In genomic region chr9:135075234-135076142, GRCh38 we compare ENCODE assay signal across 10 cellular contexts. TPM values are rescaled to one million over a fixed set of nuclear protein-coding genes. Genes with fewer than 3 reads are reported as not detected.
DNase-seq lines count a peak whose midpoint lies in the region; ATAC-seq, FAIRE-seq and TF ChIP-seq lines count a peak whose summit lies in the region.
"Had no signal": no experiment of that assay in that cellular context is flagged by ENCODE, and none has a peak within 500 bp of the region (broad histone marks: within the 10 kb centered on the region; RNA-seq: fewer than 3 reads in every experiment).

No MANE protein-coding gene starts in this region.

- H3K27me3 ChIP-seq in pancreas: no peaks in the 10 kb centered on the region

- FAIRE-seq in pancreas (lab: Jason Lieb, UNC) (no peak), GM19239 (lab: Jason Lieb, UNC) (no peak)
- FAIRE-seq: GM12891 had no signal

- H3K4me3 Mint-ChIP-seq in HFFc6: no peak overlapping the region

- H3K27ac Mint-ChIP-seq in HFFc6: no peak overlapping the region

- no peak overlapping the region for H3K27ac ChIP-seq in pancreas

- H3K4me3 ChIP-seq in pancreas: peak overlapping the region; percentile 25 to 57 (median 40)

- H3K4me1 Mint-ChIP-seq in HFFc6 (ENCODE audit: low read depth): no peaks in the 10 kb centered on the region

- 1% methylated on average over 65 to 90 of the region's 90 CpGs for WGBS in pancreas, 2 donors

- peaks cover 25% of the 10 kb centered on the region for H3K27me3 Mint-ChIP-seq in HFFc6 (ENCODE audit: insufficient read depth)

- no peaks in the 10 kb centered on the region for H3K36me3 Mint-ChIP-seq in HFFc6 (ENCODE audit: low read depth)

- no peaks in the 10 kb centered on the region for H3K4me1 ChIP-seq in pancreas

- intact Hi-C loops in Right ventricle myocardium superior (cut with DNase I): no loop called here
- intact Hi-C loops in pancreas (cut with DNase I): no loop called here

- TF ChIP-seq CTCF in pancreas (IDR thresholded peaks at IDR 0.05): no peak
- no peak for TF ChIP-seq CTCF in HFFc6 (IDR thresholded peaks at IDR 0.05)

- no peaks in the 10 kb centered on the region for H3K9me3 ChIP-seq in pancreas

- no peaks in the 10 kb centered on the region for H3K36me3 ChIP-seq in pancreas

- ATAC-seq in Right ventricle myocardium superior (ENCODE audit: poor library complexity) (peak; percentile 92), pancreas (peak; percentile 84 to 88 (median 87)), GM18873 (IDR thresholded peaks at IDR 0.05; ENCODE audit: low FRiP score, unreplicated experiment) (no peak)

- H3K9me3 Mint-ChIP-seq in HFFc6: no peaks in the 10 kb centered on the region

- DNase-seq in CD1c-positive myeloid dendritic cell (ENCODE audit: extremely low spot score) (peak; percentile 4), NCI-H460 (ENCODE audit: extremely low read depth, low read depth) (peak; percentile 23), Right ventricle myocardium superior (peak; percentile 80), pancreas (peak in 5 of 6 donors; percentile 25 to 79 (median 46)), HT-29 (ENCODE audit: low spot score) (no peak), HFFc6 (no peak), GM19239 (ENCODE audit: insufficient read length, low spot score) (no peak)
- DNase-seq: effector CD8-positive, alpha-beta T cell had no signal

RNA-seq across cellular contexts. Expression of gene OLFM1, which starts 12.0 kb away (rescaled TPM):
- 32.0 and 37.9 TPM in 2 replicates for total RNA-seq in NCI-H460 (2014; rRNA removed; shearing (Covaris generic))
- polyA plus RNA-seq in NCI-H460 (2014; cell fraction: nucleus; rRNA removed): 13.2 and 21.0 TPM in 2 replicates
- 11.9 TPM for total RNA-seq in Right ventricle myocardium superior
- total RNA-seq in pancreas: 10 to 100 TPM in 1 of 6 donors, 1 to 10 TPM in 5; 5.9 to 10.4 (median 7.1) TPM
- 10 to 100 TPM in 1 of 2 donors, 1 to 10 TPM in 1; 7.8 to 14.1 TPM for polyA plus RNA-seq in pancreas
- not detected in 2 replicates for total RNA-seq in HT-29 (2014; rRNA removed; shearing (Covaris generic))
- under 1 TPM in 2 of 6 experiments, not detected in 4; 0.07 to 0.15 TPM for total RNA-seq in HFFc6 (2021; fragmentation: NEBNext Ultra II Directional; extraction: Animal tissue kit (Norgen Biotek cat#: 25700))

Comparison
In these comparisons a context has a peak if more than half of its experiments do, and no peak if none do; other contexts are left out.
1. DNase-seq: peak in CD1c-positive myeloid dendritic cell (single experiment), NCI-H460 (single experiment), Right ventricle myocardium superior (single experiment) and pancreas (5 of 6); none in HT-29 (single experiment), HFFc6 (single experiment) and GM19239 (single experiment).